ENCODE assay signal across 9 cellular contexts in the genomic region with DNA sequence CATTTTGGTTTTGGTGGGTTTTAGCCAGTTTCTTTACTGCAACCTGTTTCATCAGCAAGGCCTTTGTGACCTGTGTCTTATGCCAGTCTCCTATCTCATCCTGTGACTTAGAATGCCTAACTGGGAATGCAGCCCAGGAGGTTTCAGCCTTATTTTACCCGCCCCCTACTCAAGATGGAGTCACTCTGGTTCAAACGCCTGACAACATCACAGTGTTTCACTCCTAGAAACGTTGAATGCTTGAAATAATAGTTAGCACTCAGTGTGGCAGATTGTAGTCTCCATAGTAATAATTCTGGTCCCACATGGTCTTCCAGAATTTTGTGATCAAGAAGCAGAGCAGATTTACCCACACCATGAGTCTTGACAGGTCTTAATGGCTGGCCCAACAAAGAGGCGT.
"Had no signal": no experiment of that assay in that cellular context is flagged by ENCODE, and none has a peak within 500 bp of the region (broad histone marks: within the 10 kb centered on the region; RNA-seq: fewer than 3 reads in every experiment).

No MANE protein-coding gene starts in this region.

- H3K4me2 ChIP-seq: KMS-11 had no signal

- H3K9ac ChIP-seq: GM23248, KMS-11 had no signal

- H3K27ac ChIP-seq: GM23248, HL-60, KMS-11 had no signal

- H3K9me3 ChIP-seq: HAP-1 had no signal

- DNase-seq: GM23248, GOT3, H7, KBM-7 had no signal

- ATAC-seq: HCT116, HepG2 had no signal

- H3K4me1 ChIP-seq: HAP-1 had no signal

- H3K4me3 ChIP-seq: GM23248, HAP-1 had no signal

- FAIRE-seq: HepG2 had no signal

- H2AFZ ChIP-seq: GM23248 had no signal

- H3K36me3 ChIP-seq: HAP-1 had no signal
